9 cellular contexts compared by ENCODE assay signal in genomic region chr14:100271247-100271939, GRCh38. TPM values are rescaled to one million over a fixed set of nuclear protein-coding genes. Genes with fewer than 3 reads are reported as not detected.
DNase-seq lines count a peak whose midpoint lies in the region; ATAC-seq, FAIRE-seq and TF ChIP-seq lines count a peak whose summit lies in the region.
"Had no signal": no experiment of that assay in that cellular context is flagged by ENCODE, and none has a peak within 500 bp of the region (broad histone marks: within the 10 kb centered on the region; RNA-seq: fewer than 3 reads in every experiment).

No MANE protein-coding gene starts in this region.

- DNase-seq in NCI-H510A treated with DMSO at 0.1 percent for 48 hours (lab: John Stamatoyannopoulos, UW): peak; percentile 9
- no peak for DNase-seq in NCI-H510A (lab: John Stamatoyannopoulos, UW)
- peak; percentile 37 for DNase-seq in NB4 (ENCODE audit: low read depth)
- peak; percentile 67 for DNase-seq in dermis blood vessel endothelial cell
- DNase-seq in pancreas: peak in 4 of 6 donors; percentile 58 to 80 (median 69)
- DNase-seq in putamen (ENCODE audit: low spot score): no peak

- H3K4me3 ChIP-seq in NB4 (ENCODE audit: low read depth, low read length) (no peak overlapping the region), pancreas (no peak overlapping the region)

- no peaks in the 10 kb centered on the region for H3K36me3 ChIP-seq in pancreas

- ATAC-seq in pancreas: peak; percentile 90 to 95 (median 94)
- no peak for ATAC-seq in GM18502 (IDR thresholded peaks at IDR 0.05; ENCODE audit: poor library complexity, unreplicated experiment)
- ATAC-seq in HG03280 (IDR thresholded peaks at IDR 0.05; ENCODE audit: unreplicated experiment): no peak

- peak; percentile 63 for FAIRE-seq in pancreas (lab: Jason Lieb, UNC)

- peak overlapping the region in 1 of 4 donors; percentile 4 for H3K27ac ChIP-seq in pancreas

- intact Hi-C loops in pancreas (cut with DNase I): loop anchor here in 1 of 3 donors (5.0 kb wide), 1 partner anchor 106 kb away; the partner anchor contains the start of gene WDR25

- WGBS in pancreas, 2 donors: 19 to 20% methylated on average over 10 of the region's 10 CpGs

- TF ChIP-seq CTCF in NB4 (IDR thresholded peaks at IDR 0.05; ENCODE audit: low read depth, low read length) (peak; percentile 39), pancreas (IDR thresholded peaks at IDR 0.05) (peak; percentile 12 to 52 (median 33))

- H3K9me3 ChIP-seq in pancreas: no peaks in the 10 kb centered on the region

- no peak for TF ChIP-seq POLR2A in NB4 (IDR thresholded peaks at IDR 0.05; ENCODE audit: extremely low read depth, insufficient read length)

- H3K27me3 ChIP-seq in pancreas: no peaks in the 10 kb centered on the region

- H3K4me1 ChIP-seq in pancreas: peaks cover 5 to 11% (median 10%) of the 10 kb centered on the region in 3 donors

RNA-seq across cellular contexts. Expression of gene YY1, which starts 32.4 kb away (rescaled TPM):
- total RNA-seq in dermis blood vessel endothelial cell (55.1 and 63.1 TPM in 2 replicates), pancreas (10 to 100 TPM; 18.6 to 38.7 (median 26.4) TPM)
- polyA plus RNA-seq in pancreas: 10 to 100 TPM; 10.5 to 17.8 TPM

RNA-seq across cellular contexts. Expression of gene SLC25A29, which starts 34.9 kb away (rescaled TPM):
- total RNA-seq in dermis blood vessel endothelial cell: 86.2 and 145 TPM in 2 replicates
- 10 to 100 TPM; 10.6 to 57.6 (median 17.4) TPM for total RNA-seq in pancreas
- 10 to 100 TPM; 75.4 to 85.2 TPM for polyA plus RNA-seq in pancreas

RNA-seq across cellular contexts. Expression of gene SLC25A47, which starts 51.7 kb away (rescaled TPM):
- total RNA-seq in dermis blood vessel endothelial cell (not detected in 2 replicates), pancreas (under 1 TPM in 2 of 6 donors, not detected in 4; 0.12 to 0.28 TPM)
- under 1 TPM; 0.07 to 0.11 TPM for polyA plus RNA-seq in pancreas
- total RNA-seq: temporal lobe had no signal

Comparison
In these comparisons a context has a peak if more than half of its experiments do, and no peak if none do; other contexts are left out.
1. DNase-seq: peak in NCI-H510A treated with DMSO at 0.1 percent for 48 hours (single experiment), NB4 (single experiment), dermis blood vessel endothelial cell (single experiment) and pancreas (4 of 6); none in NCI-H510A (single experiment) and putamen (single experiment).
2. ATAC-seq: peak in pancreas (4 of 4); none in GM18502 (single experiment) and HG03280 (single experiment).